ENCODE assay signal across 24 cellular contexts in genomic region chr11:22194907-22195306, GRCh38. TPM values are rescaled to one million over a fixed set of nuclear protein-coding genes. Genes with fewer than 3 reads are reported as not detected.
DNase-seq lines count a peak whose midpoint lies in the region; ATAC-seq and TF ChIP-seq lines count a peak whose summit lies in the region.
"Had no signal": no experiment of that assay in that cellular context is flagged by ENCODE, and none has a peak within 500 bp of the region (broad histone marks: within the 10 kb centered on the region; RNA-seq: fewer than 3 reads in every experiment).

No MANE protein-coding gene starts in this region.

- intact Hi-C loops in heart left ventricle (cut with DNase I): loop anchor here in 1 of 10 donors (10.0 kb wide), 1 partner anchor 50 kb away; no protein-coding TSS in a partner anchor
- intact Hi-C loops in left ventricle myocardium superior (cut with micrococcal nuclease): no loop called here
- intact Hi-C loops in mammary epithelial cell (cut with micrococcal nuclease): no loop called here

- TF ChIP-seq CTCF in heart left ventricle (IDR thresholded peaks at IDR 0.05): peak in 1 of 12 donors; percentile 20
- peak in 1 of 2 experiments; percentile 26 for TF ChIP-seq CTCF in brain (conservative IDR thresholded peaks at IDR 0.05)
- TF ChIP-seq CTCF in progenitor cell of endocrine pancreas (IDR thresholded peaks at IDR 0.05; ENCODE audit: unreplicated experiment): peak; percentile 18
- no peak for TF ChIP-seq CTCF in mammary epithelial cell (conservative IDR thresholded peaks at IDR 0.05 in 1 of 2, IDR thresholded peaks at IDR 0.05 in 1 of 2; ENCODE audit: extremely low read depth in 1 of 2, insufficient read depth in 1 of 2, low read depth in 1 of 2, low read length in 2 of 2)
- no peak for TF ChIP-seq CTCF in HFFc6 (IDR thresholded peaks at IDR 0.05)

- H3K4me1 ChIP-seq in heart left ventricle: peaks cover 0 to 32% (median 5%) of the 10 kb centered on the region in 12 donors
- peaks cover 24% of the 10 kb centered on the region for H3K4me1 ChIP-seq in HAP-1
- peaks cover 12% of the 10 kb centered on the region for H3K4me1 ChIP-seq in mammary epithelial cell (ENCODE audit: insufficient read depth, low read length)

- H3K9me3 ChIP-seq in heart left ventricle (no peaks in the 10 kb centered on the region), HAP-1 (no peaks in the 10 kb centered on the region), mammary epithelial cell (replicated peaks; ENCODE audit: insufficient read depth, low read length) (no peaks in the 10 kb centered on the region)
- H3K9me3 ChIP-seq: spleen, tibial artery had no signal

- H3K4me3 ChIP-seq in heart left ventricle (peak overlapping the region in 11 of 12 donors; percentile 48 to 83 (median 65)), HAP-1 (peak overlapping the region; percentile 53), mammary epithelial cell (replicated peaks in 1 of 3; ENCODE audit: insufficient read depth in 1 of 3, low read depth in 2 of 3, low read length in 3 of 3) (no peak overlapping the region)

- dilution Hi-C loops in mammary epithelial cell (cut with HindIII; ENCODE audit: low sequenced_read_pairs): no loop called here

- peaks cover 20% of the 10 kb centered on the region for H3K27me3 Mint-ChIP-seq in brain
- H3K27me3 Mint-ChIP-seq in progenitor cell of endocrine pancreas: peaks cover 5% of the 10 kb centered on the region
- peaks cover 3% of the 10 kb centered on the region; the same call in 1 of the 2 replicates for H3K27me3 Mint-ChIP-seq in HFFc6 (ENCODE audit: insufficient read depth)

- 30 to 49% (median 37%) methylated on average over 2 of the region's 2 CpGs for WGBS in heart left ventricle, 4 donors
- WGBS in mammary epithelial cell (ENCODE audit: low coverage, missing lambda C conversion rate): 35% methylated on average over 2 of the region's 2 CpGs

- no peak for TF ChIP-seq POLR2A in heart left ventricle (IDR thresholded peaks at IDR 0.05)

- H3K9me3 Mint-ChIP-seq in brain (peaks cover 0 to 3% (median 0%) of the 10 kb centered on the region in 5 experiments), progenitor cell of endocrine pancreas (ENCODE audit: low read depth) (no peaks in the 10 kb centered on the region), HFFc6 (peaks cover 29% of the 10 kb centered on the region)
- H3K9me3 Mint-ChIP-seq: activated CD4-positive, alpha-beta T cell treated with anti-CD3 and anti-CD28 coated beads, Interleukin-2, amount 10 ng/mL, durations not matched to agents 24 days and 14 days; activated naive CD8-positive, alpha-beta T cell treated with anti-CD3 and anti-CD28 coated beads for 36 hours; activated T-helper 2 cell treated with anti-CD3 and anti-CD28 coated beads, Interferon-gamma antibody, Interleukin-2, Interleukin-4, amounts not matched to agents 10 μg/mL and 5 μg/mL and 100 μg/mL, durations not matched to agents 14 hours and 24 hours and 36 hours had no signal

- in situ Hi-C loops in HAP-1 (cut with MboI; ENCODE audit: low sequenced_read_pairs) (no loop called here), mammary epithelial cell (cut with MboI; ENCODE audit: low sequenced_read_pairs in 2 of 2) (no loop called here)

- no peak overlapping the region for H2AFZ ChIP-seq in mammary epithelial cell (ENCODE audit: low read depth, low read length)

- peaks cover 0 to 8% (median 0%) of the 10 kb centered on the region in 9 donors for H3K27me3 ChIP-seq in heart left ventricle
- no peaks in the 10 kb centered on the region for H3K27me3 ChIP-seq in HAP-1 (ENCODE audit: low read depth)
- peaks cover 12% of the 10 kb centered on the region for H3K27me3 ChIP-seq in mammary epithelial cell (ENCODE audit: insufficient read depth, low read length)
- H3K27me3 ChIP-seq: tibial artery had no signal

- BruUV-seq in mammary epithelial cell (replicated peaks; lab: Mats Ljungman, UMichigan): no TSS peak

- H3K79me2 ChIP-seq in mammary epithelial cell (ENCODE audit: insufficient read depth, low read length): no peaks in the 10 kb centered on the region

- H3K4me3 Mint-ChIP-seq in brain: peak overlapping the region; percentile 91 to 99 (median 96)
- peak overlapping the region; percentile 96 for H3K4me3 Mint-ChIP-seq in progenitor cell of endocrine pancreas (ENCODE audit: low read depth)
- H3K4me3 Mint-ChIP-seq in HFFc6: no peak overlapping the region
- H3K4me3 Mint-ChIP-seq: activated CD4-positive, alpha-beta T cell treated with anti-CD3 and anti-CD28 coated beads, Interleukin-2, amount 10 ng/mL, durations not matched to agents 24 days and 14 days; activated naive CD8-positive, alpha-beta T cell treated with anti-CD3 and anti-CD28 coated beads for 36 hours; CD4-positive, CD25-positive, alpha-beta regulatory T cell; natural killer cell treated with Interleukin-12 subunit alpha and Interleukin-12 subunit beta and Interleukin-15 and Interleukin-18, amount 100 ng/mL, for 72 hours; stimulated activated naive CD8-positive, alpha-beta T cell treated with anti-CD3 and anti-CD28 coated beads, Interleukin-15, Interleukin-2, amounts not matched to agents 100 ng/mL and 50 ng/mL, for 24 hours had no signal

- CTCF ChIA-PET in mammary epithelial cell (lab: Charles Lee; ENCODE audit: low non-redundant PET): no interaction called here

- no peak for ATAC-seq in heart left ventricle
- ATAC-seq in left ventricle myocardium superior: no peak
- no peak for ATAC-seq in HG02623 (IDR thresholded peaks at IDR 0.05; ENCODE audit: unreplicated experiment)
- ATAC-seq: left lobe of liver; natural killer cell treated with Interleukin-12 subunit alpha and Interleukin-12 subunit beta and Interleukin-15 and Interleukin-18, amount 100 ng/mL, for 72 hours had no signal

- no peak overlapping the region for H3K4me2 ChIP-seq in mammary epithelial cell (ENCODE audit: insufficient read depth, low read depth, low read length)

- peaks cover 54% of the 10 kb centered on the region for H3K4me1 Mint-ChIP-seq in brain
- H3K4me1 Mint-ChIP-seq in progenitor cell of endocrine pancreas (ENCODE audit: low read depth): peaks cover 8% of the 10 kb centered on the region
- H3K4me1 Mint-ChIP-seq in HFFc6 (ENCODE audit: low read depth): no peaks in the 10 kb centered on the region
- H3K4me1 Mint-ChIP-seq: activated naive CD8-positive, alpha-beta T cell treated with anti-CD3 and anti-CD28 coated beads for 36 hours had no signal

- peak overlapping the region in 3 of 5 experiments; percentile 36 to 96 (median 93) for H3K27ac Mint-ChIP-seq in brain
- no peak overlapping the region for H3K27ac Mint-ChIP-seq in progenitor cell of endocrine pancreas
- no peak overlapping the region for H3K27ac Mint-ChIP-seq in HFFc6
- H3K27ac Mint-ChIP-seq: activated CD4-positive, alpha-beta T cell treated with anti-CD3 and anti-CD28 coated beads, Interleukin-2, amount 10 ng/mL, durations not matched to agents 24 days and 14 days; activated naive CD8-positive, alpha-beta T cell treated with anti-CD3 and anti-CD28 coated beads for 36 hours; activated T-helper 2 cell treated with anti-CD3 and anti-CD28 coated beads, Interferon-gamma antibody, Interleukin-2, Interleukin-4, amounts not matched to agents 10 μg/mL and 5 μg/mL and 100 μg/mL, durations not matched to agents 14 hours and 24 hours and 36 hours; CD4-positive, CD25-positive, alpha-beta regulatory T cell; natural killer cell treated with Interleukin-12 subunit alpha and Interleukin-12 subunit beta and Interleukin-15 and Interleukin-18, amount 100 ng/mL, for 72 hours; stimulated activated naive CD8-positive, alpha-beta T cell treated with anti-CD3 and anti-CD28 coated beads, Interleukin-15, Interleukin-2, amounts not matched to agents 100 ng/mL and 50 ng/mL, for 24 hours had no signal

- no peaks in the 10 kb centered on the region for H4K20me1 ChIP-seq in mammary epithelial cell (ENCODE audit: insufficient read depth, low read length)

- H3K36me3 ChIP-seq in heart left ventricle: no peaks in the 10 kb centered on the region
- H3K36me3 ChIP-seq in HAP-1 (replicated peaks): no peaks in the 10 kb centered on the region
- H3K36me3 ChIP-seq in mammary epithelial cell (ENCODE audit: insufficient read depth, low read length): no peaks in the 10 kb centered on the region
- H3K36me3 ChIP-seq: spleen, tibial artery had no signal

- H3K36me3 Mint-ChIP-seq in brain (peaks cover 6% of the 10 kb centered on the region), progenitor cell of endocrine pancreas (ENCODE audit: insufficient read depth) (no peaks in the 10 kb centered on the region), HFFc6 (ENCODE audit: low read depth) (no peaks in the 10 kb centered on the region; the same call in 1 of the 2 replicates)
- H3K36me3 Mint-ChIP-seq: activated naive CD8-positive, alpha-beta T cell treated with anti-CD3 and anti-CD28 coated beads for 36 hours; CD4-positive, CD25-positive, alpha-beta regulatory T cell; natural killer cell treated with Interleukin-12 subunit alpha and Interleukin-12 subunit beta and Interleukin-15 and Interleukin-18, amount 100 ng/mL, for 72 hours had no signal

- DNase-seq in heart left ventricle (no peak), left ventricle myocardium superior (no peak), HAP-1 (ENCODE audit: low spot score in 2 of 2) (no peak), progenitor cell of endocrine pancreas (ENCODE audit: low spot score, unreplicated experiment) (no peak), mammary epithelial cell (no peak), HFFc6 (no peak)
- DNase-seq: activated CD4-positive, alpha-beta T cell treated with anti-CD3 and anti-CD28 coated beads, Interleukin-2, amount 10 ng/mL, durations not matched to agents 24 days and 14 days; activated naive CD8-positive, alpha-beta T cell treated with anti-CD3 and anti-CD28 coated beads for 36 hours; CD4-positive, CD25-positive, alpha-beta regulatory T cell; DMS153; effector memory CD4-positive, alpha-beta T cell; H7; midbrain; NCI-H446; spleen; stimulated activated CD4-positive, alpha-beta T cell treated with anti-CD3 and anti-CD28 coated beads, Interleukin-4, amount 100 ng/mL, for 24 hours; tibial artery had no signal

- no peak overlapping the region for H3K9ac ChIP-seq in mammary epithelial cell (ENCODE audit: insufficient read depth, low read length)

- H3K27ac ChIP-seq in heart left ventricle (peak overlapping the region in 10 of 12 donors; percentile 66 to 90 (median 84)), mammary epithelial cell (ENCODE audit: insufficient read depth, low read depth, low read length) (no peak overlapping the region)
- H3K27ac ChIP-seq: spleen had no signal

RNA-seq across cellular contexts. Expression of gene ANO5, which starts 2.0 kb away (rescaled TPM):
- total RNA-seq in heart left ventricle (10 to 100 TPM; 42.1 to 86.8 (median 61.1) TPM), left ventricle myocardium superior (78.5 TPM), progenitor cell of endocrine pancreas (6.2 and 6.5 TPM in 2 replicates), mammary epithelial cell (under 1 TPM in 1 of 2 donors, not detected in 1; under 0.01 TPM)
- polyA plus RNA-seq in heart left ventricle (10 to 100 TPM in 1 of 2 donors, 1 to 10 TPM in 1; 9.6 to 13.9 TPM), brain (ENCODE audit: insufficient read depth, low read depth, low replicate concordance) (0.48 TPM), mammary epithelial cell (not detected)
- polyA minus RNA-seq in mammary epithelial cell: not detected
- not detected for total RNA-seq in HFFc6 (2021; fragmentation: NEBNext Ultra II Directional; extraction: Animal tissue kit (Norgen Biotek cat#: 25700))
- total RNA-seq: activated CD4-positive, alpha-beta T cell treated with anti-CD3 and anti-CD28 coated beads, Interleukin-2, amount 10 ng/mL, durations not matched to agents 24 days and 14 days; activated T-helper 2 cell treated with anti-CD3 and anti-CD28 coated beads, Interferon-gamma antibody, Interleukin-2, Interleukin-4, amounts not matched to agents 10 μg/mL and 5 μg/mL and 100 μg/mL, durations not matched to agents 14 hours and 24 hours and 36 hours; CD4-positive, CD25-positive, alpha-beta regulatory T cell; natural killer cell treated with Interleukin-12 subunit alpha and Interleukin-12 subunit beta and Interleukin-15 and Interleukin-18, amount 100 ng/mL, for 72 hours had no signal
- polyA plus RNA-seq: AG04450; CD4-positive, CD25-positive, alpha-beta regulatory T cell had no signal

Comparison
In these comparisons a context has a peak if more than half of its experiments do, and no peak if none do; other contexts are left out.
1. H3K4me3 ChIP-seq: peak in heart left ventricle (11 of 12) and HAP-1 (single experiment); none in mammary epithelial cell (0 of 3).
2. H3K27ac Mint-ChIP-seq: peak in brain (3 of 5); none in progenitor cell of endocrine pancreas (single experiment) and HFFc6 (single experiment).